9 cellular contexts compared by ENCODE assay signal in the genomic region with DNA sequence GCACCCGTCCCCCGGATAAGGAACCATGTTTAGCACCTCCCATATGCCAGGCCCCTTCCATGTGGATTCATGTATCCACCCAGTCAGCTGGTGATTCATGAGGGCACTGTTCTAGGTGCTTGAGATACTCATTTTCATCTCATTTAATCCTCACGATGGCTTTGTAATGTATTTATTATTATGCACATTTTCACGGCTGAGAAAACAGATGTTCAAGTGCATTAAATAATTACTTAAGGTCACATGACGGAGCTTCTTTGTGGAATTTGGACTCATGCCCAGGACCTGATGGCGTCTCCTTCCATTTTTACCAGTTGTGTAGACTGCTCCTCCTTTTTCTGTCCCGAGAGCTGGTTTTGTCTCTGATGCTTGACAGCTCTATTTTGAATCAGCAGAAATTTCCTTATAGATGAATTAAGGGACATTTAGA.
DNase-seq lines count a peak whose midpoint lies in the region; ATAC-seq lines count a peak whose summit lies in the region.
"Had no signal": no experiment of that assay in that cellular context is flagged by ENCODE, and none has a peak within 500 bp of the region (broad histone marks: within the 10 kb centered on the region; RNA-seq: fewer than 3 reads in every experiment).

No MANE protein-coding gene starts in this region.

- no peak overlapping the region for H3K4me3 ChIP-seq in muscle layer of colon (ENCODE audit: low read depth in 1 of 2, low read length in 2 of 2)

- H3K36me3 ChIP-seq in muscle layer of colon (ENCODE audit: insufficient read depth, low read length) = peaks cover 5% of the 10 kb centered on the region

- peak overlapping the region; percentile 66 for H3K27ac ChIP-seq in muscle layer of colon (ENCODE audit: low read depth, low read length)

- ATAC-seq in HG03097 (IDR thresholded peaks at IDR 0.05; ENCODE audit: low FRiP score, unreplicated experiment) = no peak
- ATAC-seq in GM19452 (IDR thresholded peaks at IDR 0.05; ENCODE audit: unreplicated experiment) = no peak
- ATAC-seq in HG02852 (IDR thresholded peaks at IDR 0.05; ENCODE audit: unreplicated experiment) = no peak

- no peaks in the 10 kb centered on the region for H3K27me3 ChIP-seq in muscle layer of colon (ENCODE audit: control insufficient read depth in 1 of 2, insufficient read depth in 2 of 2, low read length in 2 of 2)

- peaks cover 70% of the 10 kb centered on the region for H3K4me1 ChIP-seq in muscle layer of colon (ENCODE audit: insufficient read depth, low read length)

- no peak overlapping the region for H3K9ac ChIP-seq in muscle layer of colon (ENCODE audit: low read length)

- peak; percentile 15 for DNase-seq in COLO829 (ENCODE audit: low spot score)
- peak; percentile 91 for DNase-seq in NCI-H2171 treated with DMSO at 0.1 percent for 48 hours (lab: John Stamatoyannopoulos, UW)
- peak; percentile 94 for DNase-seq in dermis blood vessel endothelial cell
- DNase-seq in SIG-M5 (lab: John Stamatoyannopoulos, UW) = no peak
- DNase-seq: GDM1 had no signal

- H3K9me3 ChIP-seq in muscle layer of colon (ENCODE audit: low read length) = no peaks in the 10 kb centered on the region
